Comparison of ENCODE assay signal across 8 cellular contexts in genomic region chr10:33396938-33397337, GRCh38.
"Had no signal": no experiment of that assay in that cellular context is flagged by ENCODE, and none has a peak within 500 bp of the region (broad histone marks: within the 10 kb centered on the region; RNA-seq: fewer than 3 reads in every experiment).

No MANE protein-coding gene starts in this region.

- FAIRE-seq: G401.6, GM12878, GM12891, GM12892, GM18507, GM19239 had no signal

- DNase-seq: GDM1, GF-D8 had no signal

- ATAC-seq: GM12878 had no signal

- H3K4me3 ChIP-seq: GM12878 had no signal
